9 cellular contexts compared by ENCODE assay signal in genomic region chr19:1016647-1017114, GRCh38. TPM values are rescaled to one million over a fixed set of nuclear protein-coding genes. Genes with fewer than 3 reads are reported as not detected.
DNase-seq lines count a peak whose midpoint lies in the region; ATAC-seq lines count a peak whose summit lies in the region.
"Had no signal": no experiment of that assay in that cellular context is flagged by ENCODE, and none has a peak within 500 bp of the region (broad histone marks: within the 10 kb centered on the region; RNA-seq: fewer than 3 reads in every experiment).

No MANE protein-coding gene starts in this region.

- H3K4me1 Mint-ChIP-seq in IgD-negative memory B cell = peaks cover 0 to 28% (median 21%) of the 10 kb centered on the region in 3 donors
- H3K4me1 Mint-ChIP-seq in naive B cell = peaks cover 34 to 38% (median 35%) of the 10 kb centered on the region in 3 donors

- H3K4me3 Mint-ChIP-seq in IgD-negative memory B cell (peak overlapping the region; percentile 80 to 93 (median 86)), naive B cell (peak overlapping the region in 7 of 8 donors; percentile 29 to 66 (median 64))

- no peaks in the 10 kb centered on the region for H3K9me3 Mint-ChIP-seq in IgD-negative memory B cell
- no peaks in the 10 kb centered on the region for H3K9me3 Mint-ChIP-seq in naive B cell

- no peak for ATAC-seq in naive B cell (ENCODE audit: low read depth in 2 of 2)
- no peak for ATAC-seq in HG03520 (IDR thresholded peaks at IDR 0.05; ENCODE audit: unreplicated experiment)
- no peak for ATAC-seq in GM19035 (IDR thresholded peaks at IDR 0.05; ENCODE audit: unreplicated experiment)

- no peaks in the 10 kb centered on the region for H3K36me3 Mint-ChIP-seq in IgD-negative memory B cell
- H3K36me3 Mint-ChIP-seq in naive B cell = no peaks in the 10 kb centered on the region

- H3K27ac Mint-ChIP-seq in IgD-negative memory B cell (peak overlapping the region in 2 of 3 donors; percentile 78 to 90), naive B cell (peak overlapping the region in 5 of 6 donors; percentile 28 to 74 (median 42))

- H3K27me3 Mint-ChIP-seq in IgD-negative memory B cell (no peaks in the 10 kb centered on the region), naive B cell (peaks cover 0 to 7% (median 0%) of the 10 kb centered on the region in 3 donors)

- DNase-seq in AG20443 (ENCODE audit: low spot score) (peak; percentile 59), dermis blood vessel endothelial cell (peak; percentile 82), naive B cell (no peak), NCI-H187 (lab: John Stamatoyannopoulos, UW) (no peak), NCI-H748 (lab: John Stamatoyannopoulos, UW; ENCODE audit: unreplicated experiment) (no peak)
- DNase-seq: activated CD8-positive, alpha-beta memory T cell treated with anti-CD3 and anti-CD28 coated beads, Interleukin-2, amount 50 U/mL, for 48 hours had no signal

RNA-seq across cellular contexts. Expression of gene TMEM259, which starts 4.2 kb away (rescaled TPM):
- 82.6 TPM for polyA plus RNA-seq in IgD-negative memory B cell
- 67.2 and 78.9 TPM in 2 replicates for total RNA-seq in dermis blood vessel endothelial cell
- polyA plus RNA-seq in naive B cell (ENCODE audit: low read depth in 6 of 6) = 10 to 100 TPM; 37.2 to 75.5 (median 49.5) TPM

RNA-seq across cellular contexts. Expression of gene RNU6-2, which starts 4.6 kb away (rescaled TPM):
- polyA plus RNA-seq in IgD-negative memory B cell = not detected
- not detected in 2 replicates for total RNA-seq in dermis blood vessel endothelial cell
- polyA plus RNA-seq in naive B cell (ENCODE audit: low read depth in 6 of 6) = not detected

RNA-seq across cellular contexts. Expression of gene CNN2, which starts 9.7 kb away (rescaled TPM):
- polyA plus RNA-seq in IgD-negative memory B cell (596 TPM), naive B cell (ENCODE audit: low read depth in 6 of 6) (100 to 1,000 TPM; 408 to 648 (median 492) TPM)
- total RNA-seq in dermis blood vessel endothelial cell = 108 and 253 TPM in 2 replicates

RNA-seq across cellular contexts. Expression of gene GRIN3B, which starts 16.5 kb away (rescaled TPM):
- polyA plus RNA-seq in IgD-negative memory B cell (not detected), naive B cell (ENCODE audit: low read depth in 6 of 6) (not detected)
- total RNA-seq in dermis blood vessel endothelial cell = 0.28 and 1.0 TPM in 2 replicates

RNA-seq across cellular contexts. Expression of gene ABCA7, which starts 23.2 kb away (rescaled TPM):
- polyA plus RNA-seq in IgD-negative memory B cell = 21.4 TPM
- 9.4 and 10.0 TPM in 2 replicates for total RNA-seq in dermis blood vessel endothelial cell
- polyA plus RNA-seq in naive B cell (ENCODE audit: low read depth in 6 of 6) = 10 to 100 TPM in 4 of 6 donors, 1 to 10 TPM in 2; 9.4 to 22.5 (median 11.1) TPM

Comparison
In these comparisons a context has a peak if more than half of its experiments do, and no peak if none do; other contexts are left out.
1. DNase-seq: peak in AG20443 (single experiment) and dermis blood vessel endothelial cell (single experiment); none in naive B cell (single experiment), NCI-H187 (0 of 2) and NCI-H748 (single experiment).